Comparison of ENCODE assay signal across 8 cellular contexts in the genomic region with DNA sequence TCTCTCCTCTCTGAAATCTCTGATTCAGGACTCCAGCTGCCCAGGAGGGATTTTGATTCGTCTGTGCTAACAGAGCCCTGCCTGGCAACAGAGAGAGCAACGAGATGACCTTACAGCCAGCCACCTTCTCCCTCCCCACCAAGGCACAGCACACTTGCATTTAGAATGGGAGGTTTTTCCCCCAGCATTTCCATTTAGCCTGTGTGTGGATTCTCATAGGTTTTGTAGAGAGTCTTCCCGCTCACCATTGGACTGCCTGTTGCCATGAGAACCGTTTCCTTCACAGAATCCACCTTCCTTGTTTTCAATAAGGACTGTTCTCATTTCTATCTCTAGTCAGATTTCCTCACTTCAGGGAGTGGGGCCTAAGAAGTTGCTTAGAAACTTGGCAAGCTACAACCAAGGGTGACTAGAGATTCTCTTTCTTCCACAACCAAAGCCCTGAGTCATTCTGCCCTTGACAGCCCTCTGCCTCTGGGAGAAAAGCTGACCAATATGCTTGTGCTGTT. TPM values are rescaled to one million over a fixed set of nuclear protein-coding genes. Genes with fewer than 3 reads are reported as not detected.
DNase-seq lines count a peak whose midpoint lies in the region; ATAC-seq and TF ChIP-seq lines count a peak whose summit lies in the region.

No MANE protein-coding gene starts in this region.

- no peaks in the 10 kb centered on the region for H3K9me2 ChIP-seq in PC-9 (ENCODE audit: insufficient read depth)

- CTCF ChIA-PET in PC-9 (lab: Charles Lee), result interaction anchor here (0.6 kb wide), 1 partner anchor 76 kb away, joined by 3 read pairs; no protein-coding TSS in a partner anchor

- no peak for TF ChIP-seq CTCF in PC-9 (conservative IDR thresholded peaks at IDR 0.05)
- TF ChIP-seq CTCF in endothelial cell (IDR thresholded peaks at IDR 0.05; ENCODE audit: unreplicated experiment), result no peak
- TF ChIP-seq CTCF in osteocyte (IDR thresholded peaks at IDR 0.05), result no peak

- 0 out of 2 replicates have a peak, but pooled peaks cover 6% of the 10 kb centered on the region for H3K36me3 ChIP-seq in PC-9 (ENCODE audit: low read depth)

- H3K4me3 ChIP-seq in PC-9, result no peak overlapping the region

- H3K4me1 Mint-ChIP-seq in endothelial cell (ENCODE audit: unreplicated experiment) (peaks cover 53% of the 10 kb centered on the region), osteocyte (ENCODE audit: unreplicated experiment) (peaks cover 12% of the 10 kb centered on the region)

- peaks cover 12% of the 10 kb centered on the region for H3F3A ChIP-seq in PC-9 (ENCODE audit: insufficient read depth, low read depth)

- no peak overlapping the region for H2AFZ ChIP-seq in PC-9

- H3K27ac Mint-ChIP-seq in endothelial cell (ENCODE audit: unreplicated experiment) (no peak overlapping the region), osteocyte (ENCODE audit: unreplicated experiment) (peak overlapping the region; percentile 35)

- H3K27me3 Mint-ChIP-seq in endothelial cell (ENCODE audit: unreplicated experiment) (peaks cover 7% of the 10 kb centered on the region), osteocyte (ENCODE audit: unreplicated experiment) (no peaks in the 10 kb centered on the region)

- DNase-seq in EH (ENCODE audit: low read depth) (peak; percentile 88), PC-9 (peak in 1 of 2 experiments; percentile 44), endothelial cell (ENCODE audit: low spot score) (no peak), osteocyte (ENCODE audit: extremely low spot score, unreplicated experiment) (no peak), NCI-H1930 (lab: John Stamatoyannopoulos, UW) (no peak), COLO668 (lab: John Stamatoyannopoulos, UW; ENCODE audit: unreplicated experiment) (no peak)

- ATAC-seq in HG03196 (IDR thresholded peaks at IDR 0.05; ENCODE audit: unreplicated experiment) (no peak), GM21619 (IDR thresholded peaks at IDR 0.05; ENCODE audit: unreplicated experiment) (no peak)

- no peak overlapping the region for H3K4me2 ChIP-seq in PC-9

- H3K27me3 ChIP-seq in PC-9 (ENCODE audit: insufficient read depth, low read depth), result no peaks in the 10 kb centered on the region

- H3K79me2 ChIP-seq in PC-9 (ENCODE audit: low read depth), result no peaks in the 10 kb centered on the region

- H3K36me3 Mint-ChIP-seq in endothelial cell (ENCODE audit: low read depth, unreplicated experiment) (peaks cover 41% of the 10 kb centered on the region), osteocyte (ENCODE audit: unreplicated experiment) (peaks cover 8% of the 10 kb centered on the region)

- H3K9me3 Mint-ChIP-seq in endothelial cell (ENCODE audit: unreplicated experiment), result no peaks in the 10 kb centered on the region
- H3K9me3 Mint-ChIP-seq in osteocyte (ENCODE audit: unreplicated experiment), result no peaks in the 10 kb centered on the region

- peaks cover 8% of the 10 kb centered on the region for H3K4me1 ChIP-seq in PC-9 (replicated peaks; ENCODE audit: insufficient read depth)

- H4K20me1 ChIP-seq in PC-9 (ENCODE audit: insufficient read depth), result no peaks in the 10 kb centered on the region; the same call in 1 of the 2 replicates

- POLR2A ChIA-PET in PC-9 (lab: Charles Lee; ENCODE audit: unreplicated experiment), result no interaction called here

- H3K27ac ChIP-seq in PC-9, result peak overlapping the region; percentile 18; the same call in 1 of the 2 replicates

- BruUV-seq in PC-9 (replicated peaks; lab: Mats Ljungman, UMichigan), result no TSS peak

- H3K9me3 ChIP-seq in PC-9 (ENCODE audit: insufficient read depth, low read depth), result no peaks in the 10 kb centered on the region

- H3K4me3 Mint-ChIP-seq in endothelial cell (ENCODE audit: unreplicated experiment) (peak overlapping the region; percentile 18), osteocyte (ENCODE audit: unreplicated experiment) (no peak overlapping the region)

- intact Hi-C loops in PC-9 (cut with micrococcal nuclease; ENCODE audit: unreplicated experiment), result no loop called here

RNA-seq across cellular contexts. Expression of a gene that starts 5.8 kb away (rescaled TPM):
- 12.5 and 12.6 TPM in 2 replicates for total RNA-seq in PC-9 (2021)
- total RNA-seq in endothelial cell (ENCODE audit: unreplicated experiment), result 20.9 TPM
- total RNA-seq in osteocyte, result 7.5 and 8.5 TPM in 2 replicates

RNA-seq across cellular contexts. Expression of a gene that starts 42.8 kb away (rescaled TPM):
- total RNA-seq in PC-9 (2021) (12.4 and 17.6 TPM in 2 replicates), endothelial cell (ENCODE audit: unreplicated experiment) (1.2 TPM), osteocyte (0.34 TPM in 1 of 2 replicates, not detected in the other)
